ENCODE assay signal across 1 cellular context in the genomic region with DNA sequence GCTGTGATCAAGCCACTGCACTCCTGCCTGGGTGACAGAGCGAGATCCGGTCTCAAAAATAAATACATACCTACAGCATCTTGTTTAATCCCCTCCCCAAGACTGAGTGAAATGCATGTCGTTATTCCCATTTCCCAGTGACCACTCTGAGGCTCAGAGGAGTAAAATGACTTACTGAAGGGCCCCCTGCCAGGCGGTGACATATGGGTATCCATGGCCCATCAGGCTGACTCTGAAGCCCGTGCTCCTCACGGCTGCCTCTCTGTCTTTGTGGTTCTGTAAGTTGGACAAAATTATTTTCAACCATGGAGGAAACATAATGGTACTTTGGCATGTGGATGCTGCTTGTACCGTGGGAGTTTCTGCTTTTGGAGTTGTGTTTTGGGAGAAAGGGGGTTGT.
TF ChIP-seq lines count a peak whose summit lies in the region.

No MANE protein-coding gene starts in this region.

TF ChIP-seq in IMR-90, 13 proteins besides CTCF, POLR2A, EP300 and RAD21:
- TF ChIP-seq FOS (IDR thresholded peaks at IDR 0.05; ENCODE audit: low read depth, low read length) (no peak), MXI1 (IDR thresholded peaks at IDR 0.05; ENCODE audit: borderline replicate concordance, low read depth, low read length) (no peak), MAFK (IDR thresholded peaks at IDR 0.05; ENCODE audit: low read depth, low read length) (no peak), BHLHE40 (IDR thresholded peaks at IDR 0.05; ENCODE audit: low read depth, low read length) (no peak), MAZ (IDR thresholded peaks at IDR 0.05; ENCODE audit: borderline replicate concordance, low read depth, low read length) (no peak), CHD1 (IDR thresholded peaks at IDR 0.05; ENCODE audit: low read depth, low read length) (no peak), RCOR1 (IDR thresholded peaks at IDR 0.05; ENCODE audit: insufficient replicate concordance, low read length) (no peak)
